In genomic region chr7:108455524-108455832, GRCh38 we compare ENCODE assay signal across 8 cellular contexts. TPM values are rescaled to one million over a fixed set of nuclear protein-coding genes. Genes with fewer than 3 reads are reported as not detected.
DNase-seq lines count a peak whose midpoint lies in the region; ATAC-seq and TF ChIP-seq lines count a peak whose summit lies in the region.

No MANE protein-coding gene starts in this region.

- intact Hi-C loops in stomach (cut with DNase I; ENCODE audit: low total_unique reads): loop anchor here (10.0 kb wide), 1 partner anchor 271 kb away; no protein-coding TSS in a partner anchor

- POLR2A ChIA-PET in activated naive CD8-positive, alpha-beta T cell treated with anti-CD3 and anti-CD28 coated beads, Interleukin-2, amount 10 ng/mL, durations not matched to agents 7 days and 5 days (lab: Charles Lee): no interaction called here

- 0 to 1% (median 0%) methylated on average over 14 to 38 of the region's 38 CpGs for WGBS in stomach, 5 donors

- no peaks in the 10 kb centered on the region for H3K36me3 Mint-ChIP-seq in activated naive CD8-positive, alpha-beta T cell treated with anti-CD3 and anti-CD28 coated beads, Interleukin-2, amount 10 ng/mL, durations not matched to agents 7 days and 5 days

- H3K4me3 Mint-ChIP-seq in activated naive CD8-positive, alpha-beta T cell treated with anti-CD3 and anti-CD28 coated beads, Interleukin-2, amount 10 ng/mL, durations not matched to agents 7 days and 5 days: peak overlapping the region; percentile 81

- TF ChIP-seq EP300 in stomach (IDR thresholded peaks at IDR 0.05): no peak

- in situ Hi-C loops in Caki2 (cut with HindIII; ENCODE audit: low pct_unique_long_range_greater_than_20kb, low sequenced_read_pairs): no loop called here

- peak; percentile 44 for DNase-seq in Caki2 (ENCODE audit: low read depth)
- no peak for DNase-seq in HFF-Myc (ENCODE audit: extremely low read depth, low read depth)
- DNase-seq in activated naive CD8-positive, alpha-beta T cell treated with anti-CD3 and anti-CD28 coated beads, Interleukin-2, amount 10 ng/mL, durations not matched to agents 7 days and 5 days: peak; percentile 51
- no peak for DNase-seq in stomach
- DNase-seq in activated gamma-delta T cell (lab: John Stamatoyannopoulos, UW): no peak
- no peak for DNase-seq in DMS153 treated with DMSO at 0.1 percent for 48 hours (lab: John Stamatoyannopoulos, UW; ENCODE audit: unreplicated experiment)
- DNase-seq in NCI-H82 treated with DMSO at 0.1 percent for 48 hours (lab: John Stamatoyannopoulos, UW; ENCODE audit: unreplicated experiment): no peak

- H3K27ac ChIP-seq in iPS-20b (ENCODE audit: low read length) (no peak overlapping the region), stomach (peak overlapping the region in 1 of 5 donors; percentile 10)

- H3K27me3 ChIP-seq in iPS-20b (ENCODE audit: insufficient read depth, low read length) (peaks cover 56% of the 10 kb centered on the region), stomach (peaks cover 9 to 85% (median 24%) of the 10 kb centered on the region in 3 donors)

- H3K27me3 Mint-ChIP-seq in activated naive CD8-positive, alpha-beta T cell treated with anti-CD3 and anti-CD28 coated beads, Interleukin-2, amount 10 ng/mL, durations not matched to agents 7 days and 5 days: peaks cover 36% of the 10 kb centered on the region

- no peak overlapping the region for H3K27ac Mint-ChIP-seq in activated naive CD8-positive, alpha-beta T cell treated with anti-CD3 and anti-CD28 coated beads, Interleukin-2, amount 10 ng/mL, durations not matched to agents 7 days and 5 days

- TF ChIP-seq CTCF in HFF-Myc (IDR thresholded peaks at IDR 0.05; ENCODE audit: low read depth, low read length, missing control alignments) (no peak), stomach (IDR thresholded peaks at IDR 0.05) (no peak)

- H3K36me3 ChIP-seq in iPS-20b (ENCODE audit: insufficient read depth, low read depth, low read length): no peaks in the 10 kb centered on the region
- H3K36me3 ChIP-seq in stomach: no peaks in the 10 kb centered on the region

- peak; percentile 16 for ATAC-seq in activated naive CD8-positive, alpha-beta T cell treated with anti-CD3 and anti-CD28 coated beads, Interleukin-2, amount 10 ng/mL, durations not matched to agents 7 days and 5 days (ENCODE audit: low read depth)

- H3K9me3 Mint-ChIP-seq in activated naive CD8-positive, alpha-beta T cell treated with anti-CD3 and anti-CD28 coated beads, Interleukin-2, amount 10 ng/mL, durations not matched to agents 7 days and 5 days: no peaks in the 10 kb centered on the region

- peaks cover 18% of the 10 kb centered on the region for H3K4me1 Mint-ChIP-seq in activated naive CD8-positive, alpha-beta T cell treated with anti-CD3 and anti-CD28 coated beads, Interleukin-2, amount 10 ng/mL, durations not matched to agents 7 days and 5 days

- peak overlapping the region; percentile 1; the same call in 1 of the 2 replicates for H3K9ac ChIP-seq in iPS-20b (ENCODE audit: low read depth, low read length)

- H3K9me3 ChIP-seq in iPS-20b (ENCODE audit: insufficient read depth, low read depth, low read length): no peaks in the 10 kb centered on the region
- H3K9me3 ChIP-seq in stomach: no peaks in the 10 kb centered on the region

- no peak for TF ChIP-seq POLR2A in stomach (IDR thresholded peaks at IDR 0.05)

- H3K4me3 ChIP-seq in HFF-Myc (replicated peaks; ENCODE audit: low read depth, low read length) (peak overlapping the region; percentile 36; the same call in 1 of the 2 replicates), iPS-20b (ENCODE audit: low read length) (peak overlapping the region; percentile 81; the same call in 1 of the 2 replicates), stomach (peak overlapping the region; percentile 45 to 75 (median 62))

- H3K4me1 ChIP-seq in iPS-20b (ENCODE audit: insufficient read depth, low read length) (peaks cover 7% of the 10 kb centered on the region), stomach (peaks cover 22 to 31% (median 31%) of the 10 kb centered on the region in 4 donors)

RNA-seq across cellular contexts. Expression of gene NRCAM, which starts 0.8 kb away (rescaled TPM):
- 41.9 and 62.1 TPM in 2 replicates for total RNA-seq in Caki2 (2014; rRNA removed; shearing (Covaris generic); ENCODE audit: low replicate concordance)
- under 1 TPM; 0.50 to 0.99 TPM for total RNA-seq in activated naive CD8-positive, alpha-beta T cell treated with anti-CD3 and anti-CD28 coated beads, Interleukin-2, amount 10 ng/mL, durations not matched to agents 7 days and 5 days
- 1 to 10 TPM; 1.7 to 9.4 (median 6.8) TPM for total RNA-seq in stomach
- 1 to 10 TPM; 1.2 to 2.3 (median 1.6) TPM for polyA plus RNA-seq in stomach

Comparison
In these comparisons a context has a peak if more than half of its experiments do, and no peak if none do; other contexts are left out.
1. DNase-seq: peak in Caki2 (single experiment) and activated naive CD8-positive, alpha-beta T cell treated with anti-CD3 and anti-CD28 coated beads, Interleukin-2, amount 10 ng/mL, durations not matched to agents 7 days and 5 days (single experiment); none in HFF-Myc (single experiment), stomach (single experiment), activated gamma-delta T cell (single experiment), DMS153 treated with DMSO at 0.1 percent for 48 hours (single experiment) and NCI-H82 treated with DMSO at 0.1 percent for 48 hours (single experiment).
2. Peak in every context shown above with its lines, with median percentiles within 50 percentile points of each other: H3K4me3 ChIP-seq.